ENCODE assay signal across 8 cellular contexts in the genomic region with DNA sequence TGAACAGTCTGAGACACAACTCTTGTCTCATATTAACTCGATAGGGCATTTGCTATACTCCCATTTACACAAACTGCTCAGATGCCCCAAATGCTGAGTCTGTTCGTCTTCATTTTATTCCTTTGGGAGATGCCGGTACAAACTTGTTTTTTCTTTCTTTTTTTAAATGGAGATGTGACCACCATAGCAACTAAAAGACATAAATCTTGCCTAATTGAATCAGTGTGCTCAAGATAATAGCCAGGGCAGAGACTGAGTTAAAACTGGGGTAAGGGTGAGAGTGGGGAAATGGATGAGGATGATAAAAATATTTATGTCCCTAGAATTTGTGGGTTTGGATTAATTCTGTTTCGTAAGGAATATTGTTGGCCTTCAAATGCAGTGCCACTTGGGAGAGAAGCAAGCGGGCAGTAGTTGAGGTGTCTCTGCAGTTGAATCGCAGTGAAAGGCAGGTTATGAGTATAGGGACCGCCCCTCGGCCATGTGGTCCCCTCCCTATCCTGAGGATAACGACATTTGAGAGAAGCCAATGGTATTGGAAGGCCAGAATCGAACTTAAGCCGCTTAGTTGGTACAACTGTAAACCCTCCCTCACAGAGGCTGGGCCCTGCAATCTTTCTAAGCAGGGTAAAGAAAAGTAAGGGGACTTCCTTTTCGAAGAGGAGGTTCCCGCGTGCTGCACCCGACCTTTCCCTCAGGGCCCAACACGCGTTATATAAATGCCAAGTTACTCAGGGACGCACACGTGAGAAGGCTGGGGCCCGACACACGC. TPM values are rescaled to one million over a fixed set of nuclear protein-coding genes. Genes with fewer than 3 reads are reported as not detected.
DNase-seq lines count a peak whose midpoint lies in the region; ATAC-seq and TF ChIP-seq lines count a peak whose summit lies in the region.

No MANE protein-coding gene starts in this region.

- H3K27ac ChIP-seq in ACC112 (ENCODE audit: low read depth, low read length) = peak overlapping the region; percentile 15; the same call in 1 of the 2 replicates

- H3K4me3 Mint-ChIP-seq in nephron = peak overlapping the region; percentile 81 to 84 (median 81)

- no peak for TF ChIP-seq CTCF in nephron (IDR thresholded peaks at IDR 0.05; ENCODE audit: unreplicated experiment in 3 of 3)

- ATAC-seq in GM18861 (IDR thresholded peaks at IDR 0.05; ENCODE audit: unreplicated experiment) = peak; percentile 21
- ATAC-seq in HG03095 (IDR thresholded peaks at IDR 0.05; ENCODE audit: unreplicated experiment) = peak; percentile 21
- ATAC-seq in esophagus mucosa = peak; percentile 73

- peaks cover 12% of the 10 kb centered on the region for H3K27me3 Mint-ChIP-seq in nephron (ENCODE audit: low read depth)

- H3K9me3 Mint-ChIP-seq in nephron = peaks cover 6% of the 10 kb centered on the region

- DNase-seq in NCI-H2227 (lab: John Stamatoyannopoulos, UW; ENCODE audit: unreplicated experiment) (peak; percentile 87), ureter (ENCODE audit: low spot score) (peak; percentile 45)
- DNase-seq in activated CD4-positive, alpha-beta T cell treated with anti-CD3 and anti-CD28 coated beads for 48 hours = peak; percentile 83

- H3K36me3 ChIP-seq in ACC112 (ENCODE audit: insufficient read depth, low read length) = no peaks in the 10 kb centered on the region

- H3K4me3 ChIP-seq in ACC112 (ENCODE audit: low read depth, low read length) = peak overlapping the region; percentile 85

- H2AFZ ChIP-seq in ACC112 (ENCODE audit: low read length, unreplicated experiment) = peak overlapping the region; percentile 53

- peaks cover 14% of the 10 kb centered on the region for H3K4me1 Mint-ChIP-seq in nephron

- H3K36me3 Mint-ChIP-seq in nephron (ENCODE audit: low read depth) = no peaks in the 10 kb centered on the region

- peaks cover 22% of the 10 kb centered on the region for H3K4me1 ChIP-seq in ACC112 (ENCODE audit: control insufficient read depth, insufficient read depth, low read length, unreplicated experiment)

- H3K79me2 ChIP-seq in ACC112 (ENCODE audit: control insufficient read depth, insufficient read depth, low read length, unreplicated experiment) = no peaks in the 10 kb centered on the region

- no peaks in the 10 kb centered on the region for H3K27me3 ChIP-seq in ACC112 (ENCODE audit: insufficient read depth, low read length)

- H3K27ac Mint-ChIP-seq in nephron = peak overlapping the region; percentile 55 to 73 (median 70)

RNA-seq across cellular contexts. Expression of gene LRRC8B, which starts 0.8 kb away (rescaled TPM):
- 19.6 TPM for total RNA-seq in esophagus mucosa
- 14.4 TPM for total RNA-seq in ureter

Comparison
In these comparisons a context has a peak if more than half of its experiments do, and no peak if none do; other contexts are left out.
1. Peak in every context shown above with its lines: DNase-seq, ATAC-seq, H3K4me3 ChIP-seq and H3K27ac ChIP-seq.
2. ATAC-seq: peak in every context shown above with its lines; median percentile 73 in esophagus mucosa; 21 in GM18861; 21 in HG03095.